Comparison of ENCODE assay signal across 21 cellular contexts in the genomic region with DNA sequence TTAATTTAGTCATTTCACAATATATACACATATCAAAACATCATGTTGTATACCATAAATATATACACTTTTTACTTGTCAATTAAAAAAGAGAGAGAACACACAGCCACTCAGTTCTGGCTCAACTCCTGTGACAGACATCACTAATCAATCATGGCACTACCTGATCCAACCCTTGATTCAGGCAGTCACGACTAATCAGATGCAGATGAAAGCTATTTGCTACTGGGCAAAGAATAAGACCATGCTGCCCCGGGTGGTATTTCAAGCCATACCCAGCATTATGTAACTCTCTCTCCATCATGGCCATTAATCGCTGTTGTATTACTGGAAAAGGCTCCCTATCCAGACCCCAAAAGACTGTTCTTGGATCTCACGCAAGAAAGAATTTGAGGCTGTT.
DNase-seq lines count a peak whose midpoint lies in the region; ATAC-seq and TF ChIP-seq lines count a peak whose summit lies in the region.
"Had no signal": no experiment of that assay in that cellular context is flagged by ENCODE, and none has a peak within 500 bp of the region (broad histone marks: within the 10 kb centered on the region; RNA-seq: fewer than 3 reads in every experiment).

No MANE protein-coding gene starts in this region.

- H2AFZ ChIP-seq in Karpas-422 (ENCODE audit: low read length) = no peak overlapping the region

- no peaks in the 10 kb centered on the region for H3K9me3 Mint-ChIP-seq in glutamatergic neuron (ENCODE audit: unreplicated experiment)

- H3K27me3 Mint-ChIP-seq in glutamatergic neuron (ENCODE audit: unreplicated experiment) = no peaks in the 10 kb centered on the region
- H3K27me3 Mint-ChIP-seq: stimulated activated naive CD8-positive, alpha-beta T cell treated with anti-CD3 and anti-CD28 coated beads, Interleukin-15, Interleukin-2, amounts not matched to agents 100 ng/mL and 50 ng/mL, for 24 hours had no signal

- H3K27me3 ChIP-seq in Karpas-422 (ENCODE audit: low read length) (no peaks in the 10 kb centered on the region), adrenal gland (no peaks in the 10 kb centered on the region)

- H3K9me3 ChIP-seq in Karpas-422 (ENCODE audit: low read length) (no peaks in the 10 kb centered on the region), adrenal gland (replicated peaks in 1 of 3) (no peaks in the 10 kb centered on the region)

- no peaks in the 10 kb centered on the region for H3K79me2 ChIP-seq in Karpas-422 (ENCODE audit: low read length)

- H3K4me2 ChIP-seq in Karpas-422 (ENCODE audit: low read depth, low read length, poor library complexity, severe bottlenecking) = no peak overlapping the region

- no peak overlapping the region for H3K4me3 Mint-ChIP-seq in glutamatergic neuron (ENCODE audit: unreplicated experiment)
- H3K4me3 Mint-ChIP-seq: activated CD8-positive, alpha-beta T cell treated with anti-CD3 and anti-CD28 coated beads for 36 hours; CD8-positive, alpha-beta T cell; stimulated activated naive CD8-positive, alpha-beta T cell treated with anti-CD3 and anti-CD28 coated beads, Interleukin-15, Interleukin-2, amounts not matched to agents 100 ng/mL and 50 ng/mL, for 24 hours had no signal

- no peak overlapping the region for H3K27ac ChIP-seq in Karpas-422 (ENCODE audit: low read length)
- H3K27ac ChIP-seq in adrenal gland = no peak overlapping the region
- H3K27ac ChIP-seq: SK-N-MC had no signal

- intact Hi-C loops in adrenal gland (cut with DNase I) = no loop called here

- H3K4me1 Mint-ChIP-seq in glutamatergic neuron (ENCODE audit: low read depth, unreplicated experiment) = no peaks in the 10 kb centered on the region

- no peak overlapping the region for H3K27ac Mint-ChIP-seq in glutamatergic neuron (ENCODE audit: unreplicated experiment)
- H3K27ac Mint-ChIP-seq: activated CD8-positive, alpha-beta T cell treated with anti-CD3 and anti-CD28 coated beads for 36 hours; CD8-positive, alpha-beta T cell; stimulated activated naive CD8-positive, alpha-beta T cell treated with anti-CD3 and anti-CD28 coated beads, Interleukin-15, Interleukin-2, amounts not matched to agents 100 ng/mL and 50 ng/mL, for 24 hours had no signal

- peak; percentile 23 for DNase-seq in GM12865 (ENCODE audit: low read depth)
- peak; percentile 70 for DNase-seq in Karpas-422
- peak; percentile 14 for DNase-seq in RKO (ENCODE audit: low spot score)
- DNase-seq in left kidney (ENCODE audit: low read depth, low spot score) = peak; percentile 18
- DNase-seq in NCI-H345 (lab: John Stamatoyannopoulos, UW) = no peak
- no peak for DNase-seq in glutamatergic neuron
- DNase-seq in adrenal gland = no peak
- DNase-seq: activated CD8-positive, alpha-beta T cell treated with anti-CD3 and anti-CD28 coated beads for 36 hours; activated gamma-delta T cell treated with Interleukin-2 at 50 U/mL for 16 hours; CD8-positive, alpha-beta T cell; DMS79 treated with DMSO at 0.1 percent for 48 hours; NCI-H1417; NCI-H2171; stimulated activated CD4-positive, alpha-beta T cell treated with anti-CD3 and anti-CD28 coated beads, Interleukin-4, amount 100 ng/mL, for 1 hour; trophoblast cell had no signal

- no peak for TF ChIP-seq POLR2A in adrenal gland (IDR thresholded peaks at IDR 0.05)

- WGBS in adrenal gland, 4 donors = 76 to 89% (median 84%) methylated on average over 4 of the region's 4 CpGs

- no peaks in the 10 kb centered on the region for H3K9me2 ChIP-seq in Karpas-422 (replicated peaks; ENCODE audit: insufficient read depth, low read length)

- H3K4me3 ChIP-seq in GM12865 (ENCODE audit: low read depth, low read length) = no peak overlapping the region
- no peak overlapping the region for H3K4me3 ChIP-seq in Karpas-422 (ENCODE audit: low read length)
- H3K4me3 ChIP-seq in adrenal gland = no peak overlapping the region
- H3K4me3 ChIP-seq: lung, SK-N-MC had no signal

- no peaks in the 10 kb centered on the region for H4K20me1 ChIP-seq in Karpas-422 (ENCODE audit: insufficient read depth, low read depth, low read length)

- no peak overlapping the region for H3K9ac ChIP-seq in Karpas-422 (ENCODE audit: low read length)

- H3K4me1 ChIP-seq in Karpas-422 (ENCODE audit: low read length) (no peaks in the 10 kb centered on the region), adrenal gland (replicated peaks in 1 of 2) (no peaks in the 10 kb centered on the region)

- ATAC-seq in GM18873 (IDR thresholded peaks at IDR 0.05; ENCODE audit: low FRiP score, unreplicated experiment) = no peak
- ATAC-seq: activated CD4-positive, CD25-positive, alpha-beta regulatory T cell treated with anti-CD3 and anti-CD28 coated beads, Interleukin-2, amount 50 U/mL, for 24 hours; activated CD8-positive, alpha-beta T cell treated with anti-CD3 and anti-CD28 coated beads for 36 hours; CD8-positive, alpha-beta T cell; Panc1 had no signal

- H3K36me3 ChIP-seq in Karpas-422 (ENCODE audit: insufficient read depth, low read length) (no peaks in the 10 kb centered on the region), adrenal gland (replicated peaks in 1 of 2) (no peaks in the 10 kb centered on the region)

- TF ChIP-seq CTCF in GM12865 (IDR thresholded peaks at IDR 0.05; ENCODE audit: insufficient read depth, low read depth, low read length, missing control alignments) = no peak
- TF ChIP-seq CTCF in glutamatergic neuron (IDR thresholded peaks at IDR 0.05; ENCODE audit: partially characterized antibody, unreplicated experiment) = no peak
- no peak for TF ChIP-seq CTCF in adrenal gland (IDR thresholded peaks at IDR 0.05)

- no peaks in the 10 kb centered on the region for H3K36me3 Mint-ChIP-seq in glutamatergic neuron (ENCODE audit: unreplicated experiment)
- H3K36me3 Mint-ChIP-seq: CD8-positive, alpha-beta T cell had no signal

Comparison
In these comparisons a context has a peak if more than half of its experiments do, and no peak if none do; other contexts are left out.
1. DNase-seq: peak in GM12865 (single experiment), Karpas-422 (single experiment), RKO (single experiment) and left kidney (single experiment); none in NCI-H345 (single experiment), glutamatergic neuron (single experiment) and adrenal gland (0 of 7).